In the genomic region with DNA sequence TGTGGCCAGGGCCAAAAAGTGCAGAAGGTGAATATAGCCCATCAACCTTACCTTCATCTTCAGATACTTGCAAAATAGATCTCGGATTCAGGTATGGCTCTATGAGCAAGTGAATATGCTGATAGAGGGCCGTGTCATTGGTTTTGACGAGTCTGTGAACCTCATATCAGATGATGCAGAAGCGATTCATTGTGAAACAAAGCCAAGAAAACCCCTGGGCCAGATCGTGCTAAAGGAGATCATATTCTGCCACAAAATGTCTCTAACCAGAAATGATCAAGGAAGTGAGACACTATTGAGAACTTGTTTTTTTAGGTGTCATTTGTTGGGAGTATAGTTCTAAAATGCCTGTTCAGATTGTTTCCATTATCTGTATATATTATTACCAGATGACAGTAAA, we compare ENCODE assay signal across 11 cellular contexts. TPM values are rescaled to one million over a fixed set of nuclear protein-coding genes. Genes with fewer than 3 reads are reported as not detected.
A peak's percentile ranks its signal among the peaks of the same experiment; 100 is the strongest.
DNase-seq lines count a peak whose midpoint lies in the region; ATAC-seq and TF ChIP-seq lines count a peak whose summit lies in the region.
"Had no signal": no experiment of that assay in that cellular context is flagged by ENCODE, and none has a peak within 500 bp of the region (broad histone marks: within the 10 kb centered on the region; RNA-seq: fewer than 3 reads in every experiment).

No MANE protein-coding gene starts in this region.

- no peak overlapping the region for H3K4me2 ChIP-seq in GM23248 (ENCODE audit: unreplicated experiment)
- H3K4me2 ChIP-seq: BLaER1 had no signal

- no peak overlapping the region for H3K27ac ChIP-seq in GM23248
- H3K27ac ChIP-seq: BLaER1, gastroesophageal sphincter had no signal

- ATAC-seq in HG02610 (IDR thresholded peaks at IDR 0.05; ENCODE audit: unreplicated experiment): peak; percentile 99
- peak; percentile 96 for ATAC-seq in HG03469 (IDR thresholded peaks at IDR 0.05; ENCODE audit: unreplicated experiment)
- ATAC-seq: gastroesophageal sphincter had no signal

- H3K9me3 ChIP-seq in GM23248 (ENCODE audit: low read depth): no peaks in the 10 kb centered on the region
- H3K9me3 ChIP-seq: BLaER1, gastroesophageal sphincter had no signal

- no peaks in the 10 kb centered on the region for H3F3A ChIP-seq in GM23248 (ENCODE audit: insufficient read depth)

- no peaks in the 10 kb centered on the region for H3K4me1 ChIP-seq in GM23248 (ENCODE audit: insufficient read depth)
- H3K4me1 ChIP-seq: BLaER1, gastroesophageal sphincter had no signal

- H2AFZ ChIP-seq in GM23248: no peak overlapping the region

- no peaks in the 10 kb centered on the region for H4K20me1 ChIP-seq in GM23248 (ENCODE audit: insufficient read depth)
- H4K20me1 ChIP-seq: BLaER1 had no signal

- no peak for TF ChIP-seq CTCF in foreskin fibroblast (IDR thresholded peaks at IDR 0.05; ENCODE audit: low read depth, low read length)

- no peak overlapping the region for H3K9ac ChIP-seq in GM23248
- H3K9ac ChIP-seq: BLaER1 had no signal

- WGBS in GM23248 (ENCODE audit: low coverage in 1 of 2, low lambda C conversion rate in 2 of 2, missing lambda C conversion rate in 2 of 2), 2 experiments: 45 to 47% methylated on average over 5 of the region's 5 CpGs

- no peaks in the 10 kb centered on the region for H3K27me3 ChIP-seq in GM23248 (replicated peaks; ENCODE audit: insufficient read depth)
- H3K27me3 ChIP-seq: BLaER1, gastroesophageal sphincter had no signal

- no peaks in the 10 kb centered on the region for H3K79me2 ChIP-seq in GM23248 (ENCODE audit: insufficient read depth)

- in situ Hi-C loops in GM23248 (cut with MboI): no loop called here

- H3K36me3 ChIP-seq in GM23248 (ENCODE audit: low read depth): no peaks in the 10 kb centered on the region

- peak; percentile 22 to 30 for DNase-seq in stimulated activated CD4-positive, alpha-beta T cell treated with anti-CD3 and anti-CD28 coated beads, Interleukin-15, amount 100 ng/mL, for 48 hours (ENCODE audit: low read depth in 2 of 2)
- DNase-seq in stimulated activated CD4-positive, alpha-beta T cell treated with anti-CD3 and anti-CD28 coated beads, Interleukin-4, amount 100 ng/mL, for 1 hour: no peak
- DNase-seq in NCI-H2171 treated with DMSO at 0.1 percent for 48 hours (lab: John Stamatoyannopoulos, UW) (no peak), NCI-H1930 (lab: John Stamatoyannopoulos, UW) (no peak), foreskin fibroblast (no peak), GM23248 (no peak)
- DNase-seq: caudate nucleus had no signal

- no peaks in the 10 kb centered on the region for H3K9me2 ChIP-seq in GM23248 (ENCODE audit: insufficient read depth)

- H3K4me3 ChIP-seq in foreskin fibroblast (ENCODE audit: low read depth in 1 of 2, low read length in 2 of 2) (no peak overlapping the region), GM23248 (no peak overlapping the region)
- H3K4me3 ChIP-seq: BLaER1, gastroesophageal sphincter had no signal

RNA-seq across cellular contexts. Expression of gene PDK3, which starts 48.3 kb away (rescaled TPM):
- total RNA-seq in GM23248 (2014; rRNA removed; shearing (Covaris generic)): 7.0 and 8.7 TPM in 2 replicates
- polyA plus RNA-seq in GM23248 (2016; fragmentation: Nextera tagmentation; extraction: Ambion mirVana): 5.8 and 6.6 TPM in 2 replicates

Comparison
In these comparisons a context has a peak if more than half of its experiments do, and no peak if none do; other contexts are left out.
1. DNase-seq: peak in stimulated activated CD4-positive, alpha-beta T cell treated with anti-CD3 and anti-CD28 coated beads, Interleukin-15, amount 100 ng/mL, for 48 hours (2 of 2); none in stimulated activated CD4-positive, alpha-beta T cell treated with anti-CD3 and anti-CD28 coated beads, Interleukin-4, amount 100 ng/mL, for 1 hour (single experiment), NCI-H2171 treated with DMSO at 0.1 percent for 48 hours (single experiment), NCI-H1930 (0 of 2), foreskin fibroblast (0 of 2) and GM23248 (single experiment).